ENCODE assay signal across 15 cellular contexts in the genomic region with DNA sequence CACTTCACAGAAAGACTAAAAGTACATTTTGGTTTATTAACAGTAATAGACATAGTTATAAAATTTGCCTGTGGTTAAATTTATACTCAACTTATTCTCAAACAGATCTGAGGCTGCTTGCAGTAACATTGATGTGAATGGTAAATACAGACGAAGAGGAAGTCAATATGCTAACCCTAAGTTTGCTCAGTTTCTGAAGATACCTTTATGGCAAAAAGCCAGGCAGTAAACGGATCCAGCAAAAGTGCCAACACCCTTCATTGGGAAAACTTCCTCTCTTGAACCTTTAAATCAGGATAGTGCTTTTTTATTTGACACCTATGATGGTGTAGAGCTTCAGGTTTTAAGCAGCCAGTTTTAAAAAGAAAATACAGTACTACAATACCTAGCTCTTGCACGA. TPM values are rescaled to one million over a fixed set of nuclear protein-coding genes. Genes with fewer than 3 reads are reported as not detected.
DNase-seq lines count a peak whose midpoint lies in the region; TF ChIP-seq lines count a peak whose summit lies in the region.
"Had no signal": no experiment of that assay in that cellular context is flagged by ENCODE, and none has a peak within 500 bp of the region (broad histone marks: within the 10 kb centered on the region; RNA-seq: fewer than 3 reads in every experiment).

No MANE protein-coding gene starts in this region.

- no peaks in the 10 kb centered on the region for H3K36me3 ChIP-seq in colonic mucosa

- H3K4me1 ChIP-seq in colonic mucosa = no peaks in the 10 kb centered on the region

- no peak overlapping the region for H3K9ac ChIP-seq in colonic mucosa (ENCODE audit: low read depth in 2 of 2, low read length in 2 of 2)
- H3K9ac ChIP-seq: GM23248 had no signal

- no peaks in the 10 kb centered on the region for H3K9me3 ChIP-seq in colonic mucosa
- H3K9me3 ChIP-seq: Caco-2 had no signal

- no peak for TF ChIP-seq CTCF in colonic mucosa (IDR thresholded peaks at IDR 0.05)

- peak; percentile 11 for DNase-seq in HT-29 (ENCODE audit: low spot score)
- DNase-seq in NCI-H69 (lab: John Stamatoyannopoulos, UW) = peak; percentile 55
- DNase-seq in colonic mucosa = peak; percentile 26
- no peak for DNase-seq in activated effector memory CD4-positive, alpha-beta T cell treated with Interleukin-2 at 50 U/mL for 16 hours
- DNase-seq in NCI-H2196 treated with DMSO at 0.1 percent for 48 hours (lab: John Stamatoyannopoulos, UW; ENCODE audit: unreplicated experiment) = no peak
- no peak for DNase-seq in NCI-H146 treated with DMSO at 0.1 percent for 48 hours (lab: John Stamatoyannopoulos, UW; ENCODE audit: unreplicated experiment)
- DNase-seq: ACHN; Caco-2; CD4-positive, alpha-beta T cell; DMS153; DMS79; GDM1; GM23248; HCEC 1CT had no signal

- H3K4me3 ChIP-seq in colonic mucosa = no peak overlapping the region
- H3K4me3 ChIP-seq: GM23248 had no signal

- no peaks in the 10 kb centered on the region for H3K27me3 ChIP-seq in colonic mucosa

- intact Hi-C loops in colonic mucosa (cut with DNase I) = no loop called here

- no peak overlapping the region for H3K27ac ChIP-seq in colonic mucosa
- H3K27ac ChIP-seq: C4-2B, GM23248 had no signal

RNA-seq across cellular contexts. Expression of a gene that starts 16.6 kb away (rescaled TPM):
- 0.56 TPM in 1 of 2 replicates, not detected in the other for total RNA-seq in HT-29 (2014; rRNA removed; shearing (Covaris generic))
- not detected for total RNA-seq in colonic mucosa
- total RNA-seq: CD4-positive, alpha-beta T cell; GM23248 had no signal

RNA-seq across cellular contexts. Expression of a gene that starts 41.8 kb away (rescaled TPM):
- total RNA-seq in HT-29 (2014; rRNA removed; shearing (Covaris generic)) = 15.6 and 16.8 TPM in 2 replicates
- total RNA-seq in colonic mucosa = 1 to 10 TPM; 4.9 to 8.0 TPM

Comparison
In these comparisons a context has a peak if more than half of its experiments do, and no peak if none do; other contexts are left out.
1. DNase-seq: peak in HT-29 (single experiment), NCI-H69 (single experiment) and colonic mucosa (single experiment); none in activated effector memory CD4-positive, alpha-beta T cell treated with Interleukin-2 at 50 U/mL for 16 hours (single experiment), NCI-H2196 treated with DMSO at 0.1 percent for 48 hours (single experiment) and NCI-H146 treated with DMSO at 0.1 percent for 48 hours (single experiment).